ENCODE assay signal across 13 cellular contexts in genomic region chr7:140232959-140233649, GRCh38. TPM values are rescaled to one million over a fixed set of nuclear protein-coding genes. Genes with fewer than 3 reads are reported as not detected.
DNase-seq lines count a peak whose midpoint lies in the region; ATAC-seq and TF ChIP-seq lines count a peak whose summit lies in the region.
"Had no signal": no experiment of that assay in that cellular context is flagged by ENCODE, and none has a peak within 500 bp of the region (broad histone marks: within the 10 kb centered on the region; RNA-seq: fewer than 3 reads in every experiment).

No MANE protein-coding gene starts in this region.

- no peaks in the 10 kb centered on the region for H3K9me3 ChIP-seq in transverse colon

- TF ChIP-seq CTCF in natural killer cell (IDR thresholded peaks at IDR 0.05): no peak
- no peak for TF ChIP-seq CTCF in transverse colon (IDR thresholded peaks at IDR 0.05)

- peaks cover 20 to 72% (median 59%) of the 10 kb centered on the region in 4 donors for H3K4me1 ChIP-seq in transverse colon

- no peaks in the 10 kb centered on the region for H3K27me3 ChIP-seq in transverse colon

- H3K4me1 Mint-ChIP-seq in natural killer cell: peaks cover 27 to 34% of the 10 kb centered on the region in 2 donors
- peaks cover 21 to 26% of the 10 kb centered on the region in 2 donors for H3K4me1 Mint-ChIP-seq in natural killer cell treated with Interleukin-12 subunit alpha and Interleukin-12 subunit beta and Interleukin-15 and Interleukin-18, amount 100 ng/mL, for 72 hours (ENCODE audit: low read depth in 2 of 2)
- H3K4me1 Mint-ChIP-seq in activated CD4-positive, alpha-beta memory T cell treated with anti-CD3 and anti-CD28 coated beads, Interleukin-2, amount 10 ng/mL, durations not matched to agents 7 days and 5 days: peaks cover 44% of the 10 kb centered on the region
- H3K4me1 Mint-ChIP-seq in immature natural killer cell: peaks cover 25 to 31% of the 10 kb centered on the region in 2 donors

- TF ChIP-seq EP300 in transverse colon (IDR thresholded peaks at IDR 0.05; ENCODE audit: low read depth): no peak

- DNase-seq in natural killer cell: no peak
- no peak for DNase-seq in natural killer cell treated with Interleukin-12 subunit alpha and Interleukin-12 subunit beta and Interleukin-15 and Interleukin-18, amount 100 ng/mL, for 72 hours (ENCODE audit: low spot score)
- DNase-seq in activated CD4-positive, alpha-beta memory T cell treated with anti-CD3 and anti-CD28 coated beads, Interleukin-2, amount 10 ng/mL, durations not matched to agents 7 days and 5 days: no peak
- DNase-seq in transverse colon: no peak
- no peak for DNase-seq in glomerular visceral epithelial cell (ENCODE audit: extremely low spot score)
- no peak for DNase-seq in immature natural killer cell
- no peak for DNase-seq in activated naive CD4-positive, alpha-beta T cell treated with Interleukin-2 at 50 U/mL for 16 hours
- DNase-seq: ACHN, DND-41, glutamatergic neuron, NCI-H1105 treated with DMSO at 0.1 percent for 48 hours, NCI-H524 had no signal

- no peaks in the 10 kb centered on the region for H3K36me3 Mint-ChIP-seq in natural killer cell
- no peaks in the 10 kb centered on the region for H3K36me3 Mint-ChIP-seq in natural killer cell treated with Interleukin-12 subunit alpha and Interleukin-12 subunit beta and Interleukin-15 and Interleukin-18, amount 100 ng/mL, for 72 hours
- peaks cover 6% of the 10 kb centered on the region for H3K36me3 Mint-ChIP-seq in activated CD4-positive, alpha-beta memory T cell treated with anti-CD3 and anti-CD28 coated beads, Interleukin-2, amount 10 ng/mL, durations not matched to agents 7 days and 5 days (ENCODE audit: low read depth)
- H3K36me3 Mint-ChIP-seq in immature natural killer cell: no peaks in the 10 kb centered on the region

- H3K27ac ChIP-seq in transverse colon: peak overlapping the region; percentile 89 to 96 (median 90)

- no peaks in the 10 kb centered on the region for H3K36me3 ChIP-seq in transverse colon

- H3K4me3 ChIP-seq in transverse colon: no peak overlapping the region

- CTCF ChIA-PET in activated CD4-positive, alpha-beta memory T cell treated with anti-CD3 and anti-CD28 coated beads, Interleukin-2, amount 10 ng/mL, durations not matched to agents 7 days and 5 days (lab: Charles Lee): interaction anchor here (0.6 to 1.6 kb wide), 3 partner anchors 54 to 94 kb away, joined by 3 read pairs; no protein-coding TSS in a partner anchor

- H3K27ac Mint-ChIP-seq in natural killer cell (peak overlapping the region in 1 of 2 donors; percentile 18), immature natural killer cell (peak overlapping the region in 1 of 6 donors; percentile 57)
- H3K27ac Mint-ChIP-seq in natural killer cell treated with Interleukin-12 subunit alpha and Interleukin-12 subunit beta and Interleukin-15 and Interleukin-18, amount 100 ng/mL, for 72 hours: no peak overlapping the region
- peak overlapping the region; percentile 23 for H3K27ac Mint-ChIP-seq in activated CD4-positive, alpha-beta memory T cell treated with anti-CD3 and anti-CD28 coated beads, Interleukin-2, amount 10 ng/mL, durations not matched to agents 7 days and 5 days

- H3K27me3 Mint-ChIP-seq in natural killer cell (ENCODE audit: low read depth in 2 of 2) (peaks cover 0 to 3% of the 10 kb centered on the region in 2 donors), immature natural killer cell (ENCODE audit: low read depth in 3 of 3) (peaks cover 6 to 19% (median 7%) of the 10 kb centered on the region in 3 donors)
- H3K27me3 Mint-ChIP-seq in natural killer cell treated with Interleukin-12 subunit alpha and Interleukin-12 subunit beta and Interleukin-15 and Interleukin-18, amount 100 ng/mL, for 72 hours: no peaks in the 10 kb centered on the region
- H3K27me3 Mint-ChIP-seq in activated CD4-positive, alpha-beta memory T cell treated with anti-CD3 and anti-CD28 coated beads, Interleukin-2, amount 10 ng/mL, durations not matched to agents 7 days and 5 days: no peaks in the 10 kb centered on the region

- in situ Hi-C loops in transverse colon (cut with MboI; ENCODE audit: low pct_ligation_motif_present in 1 of 4, low pct_unique_long_range_greater_than_20kb in 1 of 4, low sequenced_read_pairs in 3 of 4): no loop called here

- intact Hi-C loops in natural killer cell (cut with micrococcal nuclease): no loop called here
- intact Hi-C loops in transverse colon (cut with DNase I; ENCODE audit: low total_unique reads): loop anchor here (5.0 kb wide), 1 partner anchor 56 kb away; the partner anchor contains the start of gene KDM7A

- H3K4me3 Mint-ChIP-seq in natural killer cell (peak overlapping the region; percentile 13), immature natural killer cell (peak overlapping the region in 1 of 5 donors; percentile 18)
- H3K4me3 Mint-ChIP-seq in natural killer cell treated with Interleukin-12 subunit alpha and Interleukin-12 subunit beta and Interleukin-15 and Interleukin-18, amount 100 ng/mL, for 72 hours: no peak overlapping the region
- no peak overlapping the region for H3K4me3 Mint-ChIP-seq in activated CD4-positive, alpha-beta memory T cell treated with anti-CD3 and anti-CD28 coated beads, Interleukin-2, amount 10 ng/mL, durations not matched to agents 7 days and 5 days

- WGBS in transverse colon (ENCODE audit: low coverage in 1 of 2), 2 donors: 65 to 76% methylated on average over 4 to 5 of the region's 5 CpGs

- ATAC-seq in natural killer cell (no peak), HG02885 (IDR thresholded peaks at IDR 0.05; ENCODE audit: poor library complexity, unreplicated experiment) (peak; percentile 34)
- no peak for ATAC-seq in natural killer cell treated with Interleukin-12 subunit alpha and Interleukin-12 subunit beta and Interleukin-15 and Interleukin-18, amount 100 ng/mL, for 72 hours

- H3K9me3 Mint-ChIP-seq in natural killer cell (no peaks in the 10 kb centered on the region), immature natural killer cell (no peaks in the 10 kb centered on the region)
- no peaks in the 10 kb centered on the region for H3K9me3 Mint-ChIP-seq in natural killer cell treated with Interleukin-12 subunit alpha and Interleukin-12 subunit beta and Interleukin-15 and Interleukin-18, amount 100 ng/mL, for 72 hours
- H3K9me3 Mint-ChIP-seq in activated CD4-positive, alpha-beta memory T cell treated with anti-CD3 and anti-CD28 coated beads, Interleukin-2, amount 10 ng/mL, durations not matched to agents 7 days and 5 days: no peaks in the 10 kb centered on the region

- POLR2A ChIA-PET in activated CD4-positive, alpha-beta memory T cell treated with anti-CD3 and anti-CD28 coated beads, Interleukin-2, amount 10 ng/mL, durations not matched to agents 7 days and 5 days (lab: Charles Lee): interaction anchor here (1.1 to 16.2 kb wide), 6 partner anchors 9 to 101 kb away, joined by 3 to 318 read pairs (median 14); partner anchors contain the start of gene KDM7A

- TF ChIP-seq POLR2A in transverse colon (IDR thresholded peaks at IDR 0.05): no peak

RNA-seq across cellular contexts. Expression of gene KDM7A, which starts 56.3 kb away (rescaled TPM):
- 10 to 100 TPM; 25.2 to 38.1 (median 36.1) TPM for total RNA-seq in natural killer cell
- 10 to 100 TPM; 12.6 to 14.5 TPM for total RNA-seq in natural killer cell treated with Interleukin-12 subunit alpha and Interleukin-12 subunit beta and Interleukin-15 and Interleukin-18, amount 100 ng/mL, for 72 hours
- total RNA-seq in activated CD4-positive, alpha-beta memory T cell treated with anti-CD3 and anti-CD28 coated beads, Interleukin-2, amount 10 ng/mL, durations not matched to agents 7 days and 5 days: 10 to 100 TPM; 24.3 to 25.9 TPM
- total RNA-seq in transverse colon: 10 to 100 TPM; 21.9 to 84.2 (median 54.6) TPM
- polyA plus RNA-seq in immature natural killer cell: 1 to 10 TPM; 3.0 to 4.7 (median 4.5) TPM
